8 cellular contexts compared by ENCODE assay signal in genomic region chr15:92818658-92819311, GRCh38.
DNase-seq lines count a peak whose midpoint lies in the region; ATAC-seq and TF ChIP-seq lines count a peak whose summit lies in the region.

No MANE protein-coding gene starts in this region.

- CTCF ChIA-PET in Calu3 (lab: Charles Lee): interaction anchor here (2.6 to 4.1 kb wide), 2 partner anchors 9 to 13 kb away, joined by 10 to 24 read pairs; no protein-coding TSS in a partner anchor

- H3K4me3 Mint-ChIP-seq in Calu3 (ENCODE audit: low read depth, unreplicated experiment): peak overlapping the region; percentile 81
- H3K4me3 Mint-ChIP-seq in nephron progenitor cell: peak overlapping the region; percentile 86

- intact Hi-C loops in Calu3 (cut with micrococcal nuclease; ENCODE audit: unreplicated experiment) (no loop called here), breast epithelium (cut with DNase I; ENCODE audit: low total_unique reads) (no loop called here)

- peak overlapping the region in 2 of 3 donors; percentile 42 to 43 for H3K4me3 ChIP-seq in breast epithelium

- no peaks in the 10 kb centered on the region for H3K36me3 ChIP-seq in breast epithelium

- TF ChIP-seq POLR2A in breast epithelium (IDR thresholded peaks at IDR 0.05): no peak

- peaks cover 0 to 7% of the 10 kb centered on the region in 2 donors for H3K4me1 ChIP-seq in breast epithelium

- ATAC-seq in HG02981 (IDR thresholded peaks at IDR 0.05; ENCODE audit: unreplicated experiment): no peak

- no peaks in the 10 kb centered on the region for H3K27me3 Mint-ChIP-seq in Calu3 (ENCODE audit: unreplicated experiment)
- no peaks in the 10 kb centered on the region for H3K27me3 Mint-ChIP-seq in nephron progenitor cell (ENCODE audit: low read depth, poor library complexity)

- no peaks in the 10 kb centered on the region for H3K27me3 ChIP-seq in breast epithelium

- peak overlapping the region; percentile 95 for H3K27ac Mint-ChIP-seq in Calu3 (ENCODE audit: unreplicated experiment)
- peak overlapping the region; percentile 100 for H3K27ac Mint-ChIP-seq in nephron progenitor cell

- H3K4me1 Mint-ChIP-seq in Calu3 (ENCODE audit: low read depth, unreplicated experiment) (peaks cover 44% of the 10 kb centered on the region), nephron progenitor cell (peaks cover 74% of the 10 kb centered on the region)

- DNase-seq in Calu3 (no peak), NCI-H2029 (lab: John Stamatoyannopoulos, UW) (peak; percentile 34), breast epithelium (ENCODE audit: low spot score in 2 of 2) (no peak), nephron progenitor cell (no peak), NCI-H2196 treated with DMSO at 0.1 percent for 48 hours (lab: John Stamatoyannopoulos, UW; ENCODE audit: unreplicated experiment) (no peak), kidney glomerular epithelial cell (lab: John Stamatoyannopoulos, UW) (no peak), SIG-M5 (lab: John Stamatoyannopoulos, UW) (no peak)

- H3K9me3 Mint-ChIP-seq in Calu3 (ENCODE audit: low read depth, unreplicated experiment) (no peaks in the 10 kb centered on the region), nephron progenitor cell (no peaks in the 10 kb centered on the region)

- TF ChIP-seq CTCF in Calu3 (IDR thresholded peaks at IDR 0.05; ENCODE audit: unreplicated experiment) (no peak), breast epithelium (IDR thresholded peaks at IDR 0.05) (no peak), nephron progenitor cell (IDR thresholded peaks at IDR 0.05) (no peak)

- H3K36me3 Mint-ChIP-seq in Calu3 (ENCODE audit: insufficient read depth, unreplicated experiment) (peaks cover 12% of the 10 kb centered on the region), nephron progenitor cell (ENCODE audit: low read depth) (no peaks in the 10 kb centered on the region)

- no TSS peak for BruUV-seq in Calu3 (replicated peaks; lab: Mats Ljungman, UMichigan)

- no peaks in the 10 kb centered on the region for H3K9me3 ChIP-seq in breast epithelium

- H3K27ac ChIP-seq in breast epithelium: peak overlapping the region; percentile 90 to 93
